ENCODE assay signal across 10 cellular contexts in the genomic region with DNA sequence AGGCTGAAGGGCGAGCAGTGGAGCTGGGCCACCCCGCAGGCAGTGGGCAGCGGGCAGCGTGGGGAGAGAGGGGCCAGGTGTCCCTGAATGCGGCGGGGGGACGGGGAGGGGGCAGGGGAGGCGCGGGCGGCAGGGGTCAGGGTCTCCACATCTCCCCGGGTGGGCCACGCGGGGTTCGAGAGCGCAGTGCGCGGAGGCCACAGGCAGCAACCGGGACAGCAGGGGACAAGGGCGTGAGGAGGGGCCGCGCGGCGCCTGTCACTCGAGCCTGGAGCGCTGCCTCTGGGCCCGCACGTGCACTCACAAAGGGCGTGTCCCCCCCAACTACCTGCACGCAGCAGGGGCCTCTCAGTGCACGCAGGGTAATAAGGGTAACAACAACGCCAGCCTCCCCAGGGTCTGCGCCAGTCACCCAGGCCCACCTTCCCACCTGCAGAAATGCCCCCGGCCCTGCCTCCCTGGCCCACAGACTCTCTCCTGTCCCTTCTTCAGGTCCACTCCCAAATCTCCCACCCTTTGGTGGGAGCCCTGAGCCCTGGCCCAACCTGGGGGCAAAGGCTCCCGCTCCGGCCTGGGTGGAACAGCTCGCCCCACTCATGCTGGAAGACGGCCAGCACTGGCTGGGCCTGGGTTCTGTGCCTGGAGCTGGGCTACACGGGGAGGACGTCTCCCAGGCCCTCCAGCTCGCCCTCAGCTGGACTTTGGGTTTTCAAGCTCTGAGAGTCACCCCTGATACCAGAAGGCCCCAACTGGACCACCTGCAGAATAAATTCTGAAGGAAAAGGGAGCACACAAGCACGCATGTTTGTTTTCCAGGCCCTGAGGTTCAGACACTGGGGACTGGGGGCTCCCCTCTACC. TPM values are rescaled to one million over a fixed set of nuclear protein-coding genes. Genes with fewer than 3 reads are reported as not detected.
DNase-seq lines count a peak whose midpoint lies in the region; ATAC-seq, FAIRE-seq and TF ChIP-seq lines count a peak whose summit lies in the region.
"Had no signal": no experiment of that assay in that cellular context is flagged by ENCODE, and none has a peak within 500 bp of the region (broad histone marks: within the 10 kb centered on the region; RNA-seq: fewer than 3 reads in every experiment).

No MANE protein-coding gene starts in this region.

- H3K36me3 ChIP-seq in RWPE2 (ENCODE audit: low read depth) (no peaks in the 10 kb centered on the region), esophagus (ENCODE audit: control insufficient read depth in 2 of 2, insufficient read depth in 2 of 2, low read length in 1 of 2) (no peaks in the 10 kb centered on the region), parathyroid adenoma (ENCODE audit: control insufficient read depth, insufficient read depth, low read length) (no peaks in the 10 kb centered on the region)

- no peak overlapping the region for H3K9ac ChIP-seq in parathyroid adenoma

- ATAC-seq in RWPE2 (ENCODE audit: low read depth) (no peak), omental fat pad (ENCODE audit: low FRiP score) (no peak)

- H3K27me3 ChIP-seq in RWPE2 (ENCODE audit: insufficient read depth, poor library complexity, severe bottlenecking) (no peaks in the 10 kb centered on the region), esophagus (ENCODE audit: control insufficient read depth in 1 of 2, insufficient read depth in 2 of 2, low read length in 2 of 2) (no peaks in the 10 kb centered on the region), parathyroid adenoma (ENCODE audit: control insufficient read depth, insufficient read depth, low read length) (no peaks in the 10 kb centered on the region)

- no peak for DNase-seq in AG09309 (ENCODE audit: low read depth)
- DNase-seq in RWPE2 (ENCODE audit: low spot score): no peak
- DNase-seq in SW 1271 (lab: John Stamatoyannopoulos, UW): no peak
- no peak for DNase-seq in omental fat pad (ENCODE audit: low spot score)
- no peak for DNase-seq in D721Med (ENCODE audit: insufficient read length, low spot score)
- no peak for DNase-seq in NCI-H1694 treated with DMSO at 0.1 percent for 48 hours (lab: John Stamatoyannopoulos, UW)
- DNase-seq: NCI-H510A treated with DMSO at 0.1 percent for 48 hours had no signal

- TF ChIP-seq CTCF in AG09309 (IDR thresholded peaks at IDR 0.05; ENCODE audit: control insufficient read depth, insufficient read depth, low read depth, low read length, missing control alignments): no peak
- no peak for TF ChIP-seq CTCF in RWPE2 (IDR thresholded peaks at IDR 0.05; ENCODE audit: poor library complexity, severe bottlenecking)
- TF ChIP-seq CTCF in parathyroid adenoma (IDR thresholded peaks at IDR 0.05): no peak
- TF ChIP-seq CTCF in omental fat pad (IDR thresholded peaks at IDR 0.05): no peak
- TF ChIP-seq CTCF in D721Med (IDR thresholded peaks at IDR 0.05; ENCODE audit: insufficient read depth, missing control alignments): no peak

- H3K27ac ChIP-seq in RWPE2 (ENCODE audit: poor library complexity, severe bottlenecking) (no peak overlapping the region), esophagus (ENCODE audit: low read depth in 2 of 2, low read length in 1 of 2) (no peak overlapping the region), parathyroid adenoma (no peak overlapping the region)

- H2AFZ ChIP-seq in parathyroid adenoma: peak overlapping the region; percentile 78

- H3K9me3 ChIP-seq in RWPE2 (ENCODE audit: severe bottlenecking) (no peaks in the 10 kb centered on the region), esophagus (ENCODE audit: control insufficient read depth in 2 of 2, insufficient read depth in 1 of 2, low read depth in 1 of 2, low read length in 1 of 2) (no peaks in the 10 kb centered on the region), parathyroid adenoma (ENCODE audit: control insufficient read depth, low read length) (no peaks in the 10 kb centered on the region)

- no peaks in the 10 kb centered on the region for H3K79me2 ChIP-seq in parathyroid adenoma

- peak overlapping the region; percentile 32 for H3K4me2 ChIP-seq in parathyroid adenoma (ENCODE audit: low read length)

- H3K4me1 ChIP-seq in RWPE2 (ENCODE audit: insufficient read depth, poor library complexity, severe bottlenecking) (peaks cover 7% of the 10 kb centered on the region), esophagus (ENCODE audit: control insufficient read depth in 2 of 2, insufficient read depth in 2 of 2, low read length in 1 of 2) (peaks cover 0 to 17% of the 10 kb centered on the region in 2 donors), parathyroid adenoma (peaks cover 18% of the 10 kb centered on the region)

- H3K4me3 ChIP-seq in AG09309 (ENCODE audit: control insufficient read depth, low read depth, low read length): peak overlapping the region; percentile 60
- peak overlapping the region; percentile 47 for H3K4me3 ChIP-seq in RWPE2 (ENCODE audit: severe bottlenecking)
- peak overlapping the region; percentile 50 to 59 for H3K4me3 ChIP-seq in esophagus (ENCODE audit: low read depth in 1 of 2, low read length in 2 of 2)
- peak overlapping the region; percentile 0 for H3K4me3 ChIP-seq in parathyroid adenoma (ENCODE audit: low read depth, low read length)

- 33 to 52% methylated on average over 23 to 41 of the region's 41 CpGs for WGBS in esophagus, 2 donors

- no peak for FAIRE-seq in D721Med (lab: Jason Lieb, UNC)

RNA-seq across cellular contexts. Expression of a gene that starts 53.2 kb away (rescaled TPM):
- polyA plus RNA-seq in esophagus: 1 to 10 TPM; 5.2 to 5.4 TPM
- 10 to 100 TPM in 2 of 4 donors, 1 to 10 TPM in 2; 7.1 to 24.5 (median 16.7) TPM for total RNA-seq in omental fat pad

RNA-seq across cellular contexts. Expression of a gene that starts 53.5 kb away (rescaled TPM):
- under 1 TPM; 0.04 to 0.07 TPM for polyA plus RNA-seq in esophagus
- under 1 TPM in 2 of 4 donors, not detected in 2; 0.32 to 0.60 TPM for total RNA-seq in omental fat pad
- total RNA-seq: pulmonary artery endothelial cell had no signal

Comparison
In these comparisons a context has a peak if more than half of its experiments do, and no peak if none do; other contexts are left out.
1. H3K4me3 ChIP-seq: peak in every context shown above with its lines; median percentile 60 in AG09309; 54 in esophagus; 47 in RWPE2; 0 in parathyroid adenoma.